Comparison of ENCODE assay signal across 11 cellular contexts in genomic region chr10:110228066-110228465, GRCh38. TPM values are rescaled to one million over a fixed set of nuclear protein-coding genes. Genes with fewer than 3 reads are reported as not detected.
DNase-seq lines count a peak whose midpoint lies in the region; ATAC-seq, FAIRE-seq and TF ChIP-seq lines count a peak whose summit lies in the region.
"Had no signal": no experiment of that assay in that cellular context is flagged by ENCODE, and none has a peak within 500 bp of the region (broad histone marks: within the 10 kb centered on the region; RNA-seq: fewer than 3 reads in every experiment).

No MANE protein-coding gene starts in this region.

- H3K9me3 Mint-ChIP-seq in naive thymus-derived CD4-positive, alpha-beta T cell: no peaks in the 10 kb centered on the region

- TF ChIP-seq RAD21 in K562 (CRISPR knock-in tag; conservative IDR thresholded peaks at IDR 0.05 in 1 of 2, IDR thresholded peaks at IDR 0.05 in 1 of 2): no peak

- H3K4me1 Mint-ChIP-seq in naive thymus-derived CD4-positive, alpha-beta T cell: peaks cover 19 to 60% (median 42%) of the 10 kb centered on the region in 7 donors

- BruUV-seq in K562 (replicated peaks; lab: Mats Ljungman, UMichigan): no TSS peak

- H3K4me3 Mint-ChIP-seq in naive thymus-derived CD4-positive, alpha-beta T cell: peak overlapping the region; percentile 2 to 97 (median 91)

- H3K27ac Mint-ChIP-seq in naive thymus-derived CD4-positive, alpha-beta T cell: peak overlapping the region in 5 of 9 donors; percentile 8 to 96 (median 95)

- peak overlapping the region; percentile 98 to 99 for H3K27ac ChIP-seq in right atrium auricular region
- no peak overlapping the region for H3K27ac ChIP-seq in K562 (ENCODE audit: extremely low read depth, low read depth, low read length)
- no peak overlapping the region for H3K27ac ChIP-seq in naive thymus-derived CD4-positive, alpha-beta T cell (ENCODE audit: low read depth, low read length)

- no peak for TF ChIP-seq EP300 in K562 (IDR thresholded peaks at IDR 0.05; ENCODE audit: low read length)

- H3K36me3 ChIP-seq in right atrium auricular region (no peaks in the 10 kb centered on the region), K562 (ENCODE audit: control insufficient read depth, insufficient read depth, low read length) (peaks cover 27% of the 10 kb centered on the region; the same call in 2 of the 3 replicates)
- H3K36me3 ChIP-seq in naive thymus-derived CD4-positive, alpha-beta T cell (ENCODE audit: control insufficient read depth in 2 of 3, insufficient read depth in 3 of 3, low read length in 3 of 3): peaks cover 0 to 4% (median 0%) of the 10 kb centered on the region in 3 experiments

- CTCF ChIA-PET in K562 (lab: Yijun Ruan, JAX; ENCODE audit: low intra/inter-chr PET ratio): no interaction called here
- CTCF ChIA-PET in naive thymus-derived CD4-positive, alpha-beta T cell (lab: Charles Lee): no interaction called here

- WGBS in K562 (ENCODE audit: insufficient coverage, low coverage, missing lambda C conversion rate): 74% methylated on average over 9 of the region's 10 CpGs

- H3K4me3 ChIP-seq in right atrium auricular region (peak overlapping the region in 1 of 2 donors; percentile 87), K562 (no peak overlapping the region)
- H3K4me3 ChIP-seq in naive thymus-derived CD4-positive, alpha-beta T cell (ENCODE audit: low read length): no peak overlapping the region

- H3K9me1 ChIP-seq in K562 (ENCODE audit: control insufficient read depth, insufficient read depth, low read length): no peaks in the 10 kb centered on the region

- H4K20me1 ChIP-seq in K562 (replicated peaks; ENCODE audit: control insufficient read depth, insufficient read depth, low read length): no peaks in the 10 kb centered on the region

- POLR2A ChIA-PET in K562 (lab: Yijun Ruan, JAX): no interaction called here
- POLR2A ChIA-PET in naive thymus-derived CD4-positive, alpha-beta T cell (lab: Charles Lee): interaction anchor here (0.6 to 1.6 kb wide), 3 partner anchors 18 to 76 kb away, joined by 3 to 6 read pairs (median 5); no protein-coding TSS in a partner anchor

- peak overlapping the region; percentile 53 to 69; a peak in 2 of 4 replicates for H3K9ac ChIP-seq in K562 (ENCODE audit: insufficient read depth in 1 of 2, low read depth in 2 of 2, low read length in 2 of 2)

- H3K36me3 Mint-ChIP-seq in naive thymus-derived CD4-positive, alpha-beta T cell: peaks cover 11 to 29% (median 25%) of the 10 kb centered on the region in 5 donors

- in situ Hi-C loops in K562 (cut with MboI): no loop called here

- no peak overlapping the region for H2AFZ ChIP-seq in K562 (ENCODE audit: low read depth, low read length)

- FAIRE-seq in K562 (lab: Jason Lieb, UNC): no peak
- FAIRE-seq: small intestine had no signal

- H3K9me3 ChIP-seq in right atrium auricular region: no peaks in the 10 kb centered on the region
- H3K9me3 ChIP-seq in K562 (replicated peaks; ENCODE audit: control insufficient read depth, insufficient read depth, low read depth, low read length): no peaks in the 10 kb centered on the region
- H3K9me3 ChIP-seq in naive thymus-derived CD4-positive, alpha-beta T cell (ENCODE audit: control insufficient read depth in 2 of 3, low read length in 3 of 3): no peaks in the 10 kb centered on the region

- H3K4me1 ChIP-seq in right atrium auricular region (peaks cover 0 to 40% of the 10 kb centered on the region in 2 donors), K562 (replicated peaks in 1 of 2; ENCODE audit: control insufficient read depth in 2 of 2, insufficient read depth in 2 of 2, low read length in 2 of 2) (peaks cover 16 to 19% of the 10 kb centered on the region in 2 experiments; a peak in 4 of 5 replicates)
- peaks cover 6 to 12% of the 10 kb centered on the region in 2 donors for H3K4me1 ChIP-seq in naive thymus-derived CD4-positive, alpha-beta T cell (ENCODE audit: control insufficient read depth in 2 of 2, insufficient read depth in 2 of 2, low read length in 2 of 2)

- TF ChIP-seq CTCF in right atrium auricular region (IDR thresholded peaks at IDR 0.05) (no peak), K562 (IDR thresholded peaks at IDR 0.05 in 2 of 3, conservative IDR thresholded peaks at IDR 0.05 in 1 of 3; ENCODE audit: insufficient read depth in 2 of 3, low read depth in 1 of 3, low read length in 3 of 3) (no peak)

- peak overlapping the region; percentile 63; the same call in 1 of the 2 replicates for H3K4me2 ChIP-seq in K562 (ENCODE audit: insufficient read depth, low read length)

- DNase-seq in right atrium auricular region (ENCODE audit: low spot score) (no peak), cardiac septum (ENCODE audit: low spot score) (no peak), K562 (ENCODE audit: extremely low read depth in 1 of 4, low spot score in 3 of 4) (no peak), NCI-H146 (lab: John Stamatoyannopoulos, UW) (no peak), GM03348 (ENCODE audit: low spot score) (no peak), SK-N-DZ (ENCODE audit: low spot score) (no peak)
- DNase-seq in naive thymus-derived CD4-positive, alpha-beta T cell: no peak
- DNase-seq: NCI-H2081 treated with DMSO at 0.1 percent for 48 hours, small intestine, WERI-Rb-1 had no signal

- ATAC-seq in K562 (no peak), GM18520 (IDR thresholded peaks at IDR 0.05; ENCODE audit: unreplicated experiment) (no peak)
- ATAC-seq in naive thymus-derived CD4-positive, alpha-beta T cell: no peak

- H3K79me2 ChIP-seq in K562 (ENCODE audit: control insufficient read depth, insufficient read depth, low read length): peaks cover 60% of the 10 kb centered on the region

- intact Hi-C loops in cardiac septum (cut with DNase I): no loop called here
- intact Hi-C loops in K562 (cut with micrococcal nuclease): loop anchor here (5.0 kb wide), 2 partner anchors 49 to 91 kb away; no protein-coding TSS in a partner anchor
- intact Hi-C loops in naive thymus-derived CD4-positive, alpha-beta T cell (cut with micrococcal nuclease): loop anchor here (5.0 kb wide), 6 partner anchors 151 to 644 kb away; partner anchors contain the start of gene PDCD4 (in 1 of the 2)

- H3K27me3 Mint-ChIP-seq in naive thymus-derived CD4-positive, alpha-beta T cell: peaks cover 0 to 10% (median 0%) of the 10 kb centered on the region in 5 donors

- H3K27me3 ChIP-seq in right atrium auricular region (no peaks in the 10 kb centered on the region), K562 (ENCODE audit: control insufficient read depth in 2 of 2, insufficient read depth in 2 of 2, low read length in 2 of 2) (no peaks in the 10 kb centered on the region)
- no peaks in the 10 kb centered on the region for H3K27me3 ChIP-seq in naive thymus-derived CD4-positive, alpha-beta T cell (ENCODE audit: control insufficient read depth in 2 of 2, insufficient read depth in 2 of 2, low read length in 2 of 2)

- TF ChIP-seq POLR2A in K562 (conservative IDR thresholded peaks at IDR 0.05): no peak

TF ChIP-seq in K562, 482 proteins besides CTCF, POLR2A, EP300 and RAD21 (continues in another document):
- TF ChIP-seq KAT8 (IDR thresholded peaks at IDR 0.05; ENCODE audit: low read depth): no peak
- TF ChIP-seq MTF1 (CRISPR knock-in tag; IDR thresholded peaks at IDR 0.05; ENCODE audit: borderline replicate concordance): no peak
- no peak for TF ChIP-seq CBFA2T3 (IDR thresholded peaks at IDR 0.05)
- no peak for TF ChIP-seq HMGXB4 (CRISPR knock-in tag; IDR thresholded peaks at IDR 0.05)
- TF ChIP-seq CBX8 (IDR thresholded peaks at IDR 0.05; ENCODE audit: borderline replicate concordance, extremely low read depth, low read depth, low read length, poor library complexity, severe bottlenecking): no peak

RNA-seq across cellular contexts. Expression of gene MXI1, which starts 20.7 kb away (rescaled TPM):
- total RNA-seq in right atrium auricular region (10 to 100 TPM; 50.8 to 78.8 TPM), cardiac septum (59.2 TPM), K562 (2014; rRNA removed) (14.3 and 18.2 TPM in 2 replicates), K562 (2014; rRNA removed; fragmentation: Illumina TruSeq; extraction: Trizol) (14.8 and 21.2 TPM in 2 replicates), K562 (2015; rRNA removed; fragmentation: Illumina TruSeq; extraction: Trizol) (8.0 and 9.1 TPM in 2 replicates), K562 (2021) (16.4 and 17.8 TPM in 2 replicates)
- total RNA-seq in K562 (2011; cell fraction: chromatin; rRNA removed; ENCODE audit: low replicate concordance): 6.0 and 16.1 TPM in 2 replicates
- 4.0 and 5.7 TPM in 2 replicates for total RNA-seq in K562 (2011; cell fraction: nucleolus; rRNA removed)
- 9.7 and 17.9 TPM in 2 replicates for total RNA-seq in K562 (2011; cell fraction: nucleoplasm; rRNA removed)
- polyA plus RNA-seq in K562 (2011; rRNA removed) (23.7 and 24.4 TPM in 2 replicates), K562 (2014; fragmentation: Illumina TruSeq; extraction: Trizol) (13.7 and 17.6 TPM in 2 replicates), K562 (2014; fragmentation: Nextera tagmentation; extraction: Ambion mirVana) (10 to 100 TPM; 11.4 to 15.8 TPM), K562 (2014; rRNA removed) (12.9 and 13.4 TPM in 2 replicates)
- polyA plus RNA-seq in K562 (2011; cell fraction: cytosol; rRNA removed): 10.5 and 13.2 TPM in 2 replicates
- 18.3 and 28.9 TPM in 2 replicates for polyA plus RNA-seq in K562 (2011; cell fraction: nucleus; rRNA removed)
- polyA plus RNA-seq in K562 (2012): 12.3 and 13.1 TPM in 2 replicates
- 27.0 and 27.3 TPM in 2 replicates for polyA minus RNA-seq in K562 (2011; rRNA and poly(A)+ RNA removed)
- polyA minus RNA-seq in K562 (2011; cell fraction: cytosol; rRNA and poly(A)+ RNA removed): 17.8 and 21.1 TPM in 2 replicates
- polyA minus RNA-seq in K562 (2011; cell fraction: nucleus; rRNA and poly(A)+ RNA removed): 5.9 and 12.3 TPM in 2 replicates
- total RNA-seq in naive thymus-derived CD4-positive, alpha-beta T cell: 10 to 100 TPM; 36.6 to 57.1 (median 54.9) TPM
- 10 to 100 TPM; 46.1 to 52.7 TPM for polyA plus RNA-seq in naive thymus-derived CD4-positive, alpha-beta T cell
- 29.5 and 30.7 TPM in 2 replicates for polyA plus RNA-seq in SK-N-DZ (2014; cell fraction: cytosol; rRNA removed)
- polyA plus RNA-seq in SK-N-DZ (2014; cell fraction: nucleus; rRNA removed): 18.9 and 23.2 TPM in 2 replicates

Comparison
In these comparisons a context has a peak if more than half of its experiments do, and no peak if none do; other contexts are left out.
1. H3K27ac ChIP-seq: peak in right atrium auricular region (2 of 2); none in K562 (single experiment) and naive thymus-derived CD4-positive, alpha-beta T cell (single experiment).